Comparison of ENCODE assay signal across 1 cellular context in the genomic region with DNA sequence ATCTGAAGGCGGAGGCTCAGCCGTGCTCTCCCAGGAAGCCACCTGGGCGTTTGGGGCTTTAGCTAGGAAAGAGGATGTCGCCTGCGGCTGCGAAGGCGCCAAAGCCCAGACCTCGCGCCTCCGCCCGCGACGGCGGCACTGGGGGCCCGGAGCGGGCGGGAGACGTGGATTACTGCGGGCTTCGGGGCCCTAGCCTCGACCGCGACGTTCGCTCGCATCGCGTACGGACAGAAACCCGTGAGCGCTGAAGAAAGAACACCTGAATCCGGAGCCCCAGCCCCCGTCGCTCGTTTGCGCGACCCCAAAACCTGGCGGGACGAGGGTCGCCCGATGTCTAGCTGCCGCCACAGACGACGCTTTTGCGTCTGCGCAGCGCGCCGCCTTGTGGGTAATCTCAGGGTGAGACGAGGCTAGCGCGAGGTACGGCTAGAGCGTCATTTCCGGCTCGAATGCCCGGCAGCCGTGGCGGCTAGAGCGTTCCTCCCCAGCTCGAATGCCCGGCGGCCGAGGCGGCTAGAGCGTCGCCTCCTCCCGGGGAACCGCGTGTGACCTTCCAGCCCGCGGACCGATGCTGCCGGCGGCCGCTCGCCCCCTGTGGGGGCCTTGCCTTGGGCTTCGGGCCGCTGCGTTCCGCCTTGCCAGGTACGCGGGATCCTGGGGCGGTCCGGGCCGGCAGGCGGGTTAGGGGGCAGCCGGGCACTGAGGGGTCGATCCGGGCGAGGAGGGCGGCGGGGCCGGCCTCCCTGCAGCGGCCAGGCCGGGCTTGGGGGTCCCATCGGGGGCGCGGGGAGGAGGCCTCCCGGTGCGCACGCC.
TF ChIP-seq lines count a peak whose summit lies in the region.

A gene (plus strand): TSS at position 434 of the 813 bp plus-strand sequence. CDS start 135 bp downstream, at position 569.

TF ChIP-seq in GM12878, 131 proteins besides CTCF, POLR2A, EP300 and RAD21 (continued from another document and continues in another):
- TF ChIP-seq, protein P1, sequence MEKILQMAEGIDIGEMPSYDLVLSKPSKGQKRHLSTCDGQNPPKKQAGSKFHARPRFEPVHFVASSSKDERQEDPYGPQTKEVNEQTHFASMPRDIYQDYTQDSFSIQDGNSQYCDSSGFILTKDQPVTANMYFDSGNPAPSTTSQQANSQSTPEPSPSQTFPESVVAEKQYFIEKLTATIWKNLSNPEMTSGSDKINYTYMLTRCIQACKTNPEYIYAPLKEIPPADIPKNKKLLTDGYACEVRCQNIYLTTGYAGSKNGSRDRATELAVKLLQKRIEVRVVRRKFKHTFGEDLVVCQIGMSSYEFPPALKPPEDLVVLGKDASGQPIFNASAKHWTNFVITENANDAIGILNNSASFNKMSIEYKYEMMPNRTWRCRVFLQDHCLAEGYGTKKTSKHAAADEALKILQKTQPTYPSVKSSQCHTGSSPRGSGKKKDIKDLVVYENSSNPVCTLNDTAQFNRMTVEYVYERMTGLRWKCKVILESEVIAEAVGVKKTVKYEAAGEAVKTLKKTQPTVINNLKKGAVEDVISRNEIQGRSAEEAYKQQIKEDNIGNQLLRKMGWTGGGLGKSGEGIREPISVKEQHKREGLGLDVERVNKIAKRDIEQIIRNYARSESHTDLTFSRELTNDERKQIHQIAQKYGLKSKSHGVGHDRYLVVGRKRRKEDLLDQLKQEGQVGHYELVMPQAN (conservative IDR thresholded peaks at IDR 0.05), result peak; percentile 94
- TF ChIP-seq NRF1 (conservative IDR thresholded peaks at IDR 0.05; ENCODE audit: low read depth, low read length), result peak; percentile 75
- no peak for TF ChIP-seq NR2C2 (IDR thresholded peaks at IDR 0.05; ENCODE audit: borderline replicate concordance, control insufficient read depth, insufficient read length, low read depth)
- TF ChIP-seq RAD51 (IDR thresholded peaks at IDR 0.05), result no peak
- TF ChIP-seq ZNF24 (IDR thresholded peaks at IDR 0.05), result peak; percentile 72; the same call in 1 of the 2 replicates
- 0 out of 4 replicates have a peak, but pooled peaks of 1 of the 2 experiments have one; percentile 18 for TF ChIP-seq SRF (IDR thresholded peaks at IDR 0.05; ENCODE audit: low read depth in 2 of 2, low read length in 2 of 2)
- TF ChIP-seq NR2F1 (conservative IDR thresholded peaks at IDR 0.05), result peak; percentile 95
- no peak for TF ChIP-seq SMAD1 (IDR thresholded peaks at IDR 0.05; ENCODE audit: low read depth, partially characterized antibody)
- TF ChIP-seq POLR2AphosphoS5 (IDR thresholded peaks at IDR 0.05; ENCODE audit: low read length), result peak; percentile 95
- no peak for TF ChIP-seq TBL1XR1 (IDR thresholded peaks at IDR 0.05; ENCODE audit: low read depth, low read length)
- no peak for TF ChIP-seq NFIC (IDR thresholded peaks at IDR 0.05; ENCODE audit: low read depth, low read length)
- TF ChIP-seq, protein P2, sequence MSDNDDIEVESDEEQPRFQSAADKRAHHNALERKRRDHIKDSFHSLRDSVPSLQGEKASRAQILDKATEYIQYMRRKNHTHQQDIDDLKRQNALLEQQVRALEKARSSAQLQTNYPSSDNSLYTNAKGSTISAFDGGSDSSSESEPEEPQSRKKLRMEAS (IDR thresholded peaks at IDR 0.05; ENCODE audit: low read depth, low read length), result peak; percentile 86
- no peak for TF ChIP-seq YBX1 (IDR thresholded peaks at IDR 0.05)
- peak; percentile 96 for TF ChIP-seq MYC (IDR thresholded peaks at IDR 0.05; ENCODE audit: insufficient read depth, insufficient read length, insufficient replicate concordance, low read length, severe bottlenecking)
- 0 out of 2 replicates have a peak, but pooled peaks have one; percentile 81 for TF ChIP-seq WRNIP1 (IDR thresholded peaks at IDR 0.05; ENCODE audit: borderline replicate concordance, low read depth, low read length)
- TF ChIP-seq CHD2 (IDR thresholded peaks at IDR 0.05; ENCODE audit: borderline replicate concordance, low read depth, low read length), result peak; percentile 98
- TF ChIP-seq, protein P3, sequence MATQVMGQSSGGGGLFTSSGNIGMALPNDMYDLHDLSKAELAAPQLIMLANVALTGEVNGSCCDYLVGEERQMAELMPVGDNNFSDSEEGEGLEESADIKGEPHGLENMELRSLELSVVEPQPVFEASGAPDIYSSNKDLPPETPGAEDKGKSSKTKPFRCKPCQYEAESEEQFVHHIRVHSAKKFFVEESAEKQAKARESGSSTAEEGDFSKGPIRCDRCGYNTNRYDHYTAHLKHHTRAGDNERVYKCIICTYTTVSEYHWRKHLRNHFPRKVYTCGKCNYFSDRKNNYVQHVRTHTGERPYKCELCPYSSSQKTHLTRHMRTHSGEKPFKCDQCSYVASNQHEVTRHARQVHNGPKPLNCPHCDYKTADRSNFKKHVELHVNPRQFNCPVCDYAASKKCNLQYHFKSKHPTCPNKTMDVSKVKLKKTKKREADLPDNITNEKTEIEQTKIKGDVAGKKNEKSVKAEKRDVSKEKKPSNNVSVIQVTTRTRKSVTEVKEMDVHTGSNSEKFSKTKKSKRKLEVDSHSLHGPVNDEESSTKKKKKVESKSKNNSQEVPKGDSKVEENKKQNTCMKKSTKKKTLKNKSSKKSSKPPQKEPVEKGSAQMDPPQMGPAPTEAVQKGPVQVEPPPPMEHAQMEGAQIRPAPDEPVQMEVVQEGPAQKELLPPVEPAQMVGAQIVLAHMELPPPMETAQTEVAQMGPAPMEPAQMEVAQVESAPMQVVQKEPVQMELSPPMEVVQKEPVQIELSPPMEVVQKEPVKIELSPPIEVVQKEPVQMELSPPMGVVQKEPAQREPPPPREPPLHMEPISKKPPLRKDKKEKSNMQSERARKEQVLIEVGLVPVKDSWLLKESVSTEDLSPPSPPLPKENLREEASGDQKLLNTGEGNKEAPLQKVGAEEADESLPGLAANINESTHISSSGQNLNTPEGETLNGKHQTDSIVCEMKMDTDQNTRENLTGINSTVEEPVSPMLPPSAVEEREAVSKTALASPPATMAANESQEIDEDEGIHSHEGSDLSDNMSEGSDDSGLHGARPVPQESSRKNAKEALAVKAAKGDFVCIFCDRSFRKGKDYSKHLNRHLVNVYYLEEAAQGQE (IDR thresholded peaks at IDR 0.05; ENCODE audit: low read depth, low read length), result no peak
- no peak for TF ChIP-seq STAT1 (conservative IDR thresholded peaks at IDR 0.05)
- TF ChIP-seq, protein P4, sequence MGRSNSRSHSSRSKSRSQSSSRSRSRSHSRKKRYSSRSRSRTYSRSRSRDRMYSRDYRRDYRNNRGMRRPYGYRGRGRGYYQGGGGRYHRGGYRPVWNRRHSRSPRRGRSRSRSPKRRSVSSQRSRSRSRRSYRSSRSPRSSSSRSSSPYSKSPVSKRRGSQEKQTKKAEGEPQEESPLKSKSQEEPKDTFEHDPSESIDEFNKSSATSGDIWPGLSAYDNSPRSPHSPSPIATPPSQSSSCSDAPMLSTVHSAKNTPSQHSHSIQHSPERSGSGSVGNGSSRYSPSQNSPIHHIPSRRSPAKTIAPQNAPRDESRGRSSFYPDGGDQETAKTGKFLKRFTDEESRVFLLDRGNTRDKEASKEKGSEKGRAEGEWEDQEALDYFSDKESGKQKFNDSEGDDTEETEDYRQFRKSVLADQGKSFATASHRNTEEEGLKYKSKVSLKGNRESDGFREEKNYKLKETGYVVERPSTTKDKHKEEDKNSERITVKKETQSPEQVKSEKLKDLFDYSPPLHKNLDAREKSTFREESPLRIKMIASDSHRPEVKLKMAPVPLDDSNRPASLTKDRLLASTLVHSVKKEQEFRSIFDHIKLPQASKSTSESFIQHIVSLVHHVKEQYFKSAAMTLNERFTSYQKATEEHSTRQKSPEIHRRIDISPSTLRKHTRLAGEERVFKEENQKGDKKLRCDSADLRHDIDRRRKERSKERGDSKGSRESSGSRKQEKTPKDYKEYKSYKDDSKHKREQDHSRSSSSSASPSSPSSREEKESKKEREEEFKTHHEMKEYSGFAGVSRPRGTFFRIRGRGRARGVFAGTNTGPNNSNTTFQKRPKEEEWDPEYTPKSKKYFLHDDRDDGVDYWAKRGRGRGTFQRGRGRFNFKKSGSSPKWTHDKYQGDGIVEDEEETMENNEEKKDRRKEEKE (IDR thresholded peaks at IDR 0.05), result no peak
- TF ChIP-seq KDM1A (IDR thresholded peaks at IDR 0.05; ENCODE audit: borderline replicate concordance), result no peak
- TF ChIP-seq, protein P5, sequence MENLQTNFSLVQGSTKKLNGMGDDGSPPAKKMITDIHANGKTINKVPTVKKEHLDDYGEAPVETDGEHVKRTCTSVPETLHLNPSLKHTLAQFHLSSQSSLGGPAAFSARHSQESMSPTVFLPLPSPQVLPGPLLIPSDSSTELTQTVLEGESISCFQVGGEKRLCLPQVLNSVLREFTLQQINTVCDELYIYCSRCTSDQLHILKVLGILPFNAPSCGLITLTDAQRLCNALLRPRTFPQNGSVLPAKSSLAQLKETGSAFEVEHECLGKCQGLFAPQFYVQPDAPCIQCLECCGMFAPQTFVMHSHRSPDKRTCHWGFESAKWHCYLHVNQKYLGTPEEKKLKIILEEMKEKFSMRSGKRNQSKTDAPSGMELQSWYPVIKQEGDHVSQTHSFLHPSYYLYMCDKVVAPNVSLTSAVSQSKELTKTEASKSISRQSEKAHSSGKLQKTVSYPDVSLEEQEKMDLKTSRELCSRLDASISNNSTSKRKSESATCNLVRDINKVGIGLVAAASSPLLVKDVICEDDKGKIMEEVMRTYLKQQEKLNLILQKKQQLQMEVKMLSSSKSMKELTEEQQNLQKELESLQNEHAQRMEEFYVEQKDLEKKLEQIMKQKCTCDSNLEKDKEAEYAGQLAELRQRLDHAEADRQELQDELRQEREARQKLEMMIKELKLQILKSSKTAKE (IDR thresholded peaks at IDR 0.05; ENCODE audit: low read depth, poor library complexity, severe bottlenecking), result no peak
- TF ChIP-seq, protein P6, sequence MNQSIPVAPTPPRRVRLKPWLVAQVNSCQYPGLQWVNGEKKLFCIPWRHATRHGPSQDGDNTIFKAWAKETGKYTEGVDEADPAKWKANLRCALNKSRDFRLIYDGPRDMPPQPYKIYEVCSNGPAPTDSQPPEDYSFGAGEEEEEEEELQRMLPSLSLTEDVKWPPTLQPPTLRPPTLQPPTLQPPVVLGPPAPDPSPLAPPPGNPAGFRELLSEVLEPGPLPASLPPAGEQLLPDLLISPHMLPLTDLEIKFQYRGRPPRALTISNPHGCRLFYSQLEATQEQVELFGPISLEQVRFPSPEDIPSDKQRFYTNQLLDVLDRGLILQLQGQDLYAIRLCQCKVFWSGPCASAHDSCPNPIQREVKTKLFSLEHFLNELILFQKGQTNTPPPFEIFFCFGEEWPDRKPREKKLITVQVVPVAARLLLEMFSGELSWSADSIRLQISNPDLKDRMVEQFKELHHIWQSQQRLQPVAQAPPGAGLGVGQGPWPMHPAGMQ (IDR thresholded peaks at IDR 0.05; ENCODE audit: borderline replicate concordance), result no peak
- TF ChIP-seq, protein P7, sequence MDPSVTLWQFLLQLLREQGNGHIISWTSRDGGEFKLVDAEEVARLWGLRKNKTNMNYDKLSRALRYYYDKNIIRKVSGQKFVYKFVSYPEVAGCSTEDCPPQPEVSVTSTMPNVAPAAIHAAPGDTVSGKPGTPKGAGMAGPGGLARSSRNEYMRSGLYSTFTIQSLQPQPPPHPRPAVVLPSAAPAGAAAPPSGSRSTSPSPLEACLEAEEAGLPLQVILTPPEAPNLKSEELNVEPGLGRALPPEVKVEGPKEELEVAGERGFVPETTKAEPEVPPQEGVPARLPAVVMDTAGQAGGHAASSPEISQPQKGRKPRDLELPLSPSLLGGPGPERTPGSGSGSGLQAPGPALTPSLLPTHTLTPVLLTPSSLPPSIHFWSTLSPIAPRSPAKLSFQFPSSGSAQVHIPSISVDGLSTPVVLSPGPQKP (IDR thresholded peaks at IDR 0.05; ENCODE audit: low read depth, low read length), result peak; percentile 82; the same call in 1 of the 2 replicates
- TF ChIP-seq, protein P8, sequence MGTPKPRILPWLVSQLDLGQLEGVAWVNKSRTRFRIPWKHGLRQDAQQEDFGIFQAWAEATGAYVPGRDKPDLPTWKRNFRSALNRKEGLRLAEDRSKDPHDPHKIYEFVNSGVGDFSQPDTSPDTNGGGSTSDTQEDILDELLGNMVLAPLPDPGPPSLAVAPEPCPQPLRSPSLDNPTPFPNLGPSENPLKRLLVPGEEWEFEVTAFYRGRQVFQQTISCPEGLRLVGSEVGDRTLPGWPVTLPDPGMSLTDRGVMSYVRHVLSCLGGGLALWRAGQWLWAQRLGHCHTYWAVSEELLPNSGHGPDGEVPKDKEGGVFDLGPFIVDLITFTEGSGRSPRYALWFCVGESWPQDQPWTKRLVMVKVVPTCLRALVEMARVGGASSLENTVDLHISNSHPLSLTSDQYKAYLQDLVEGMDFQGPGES (IDR thresholded peaks at IDR 0.05), result no peak
- TF ChIP-seq MTA3 (IDR thresholded peaks at IDR 0.05; ENCODE audit: borderline replicate concordance, low read length), result no peak
- peak; percentile 86 for TF ChIP-seq GABPA (IDR thresholded peaks at IDR 0.05; ENCODE audit: low read depth)
- peak; percentile 90 for TF ChIP-seq LARP7 (IDR thresholded peaks at IDR 0.05)
- TF ChIP-seq, protein P9, sequence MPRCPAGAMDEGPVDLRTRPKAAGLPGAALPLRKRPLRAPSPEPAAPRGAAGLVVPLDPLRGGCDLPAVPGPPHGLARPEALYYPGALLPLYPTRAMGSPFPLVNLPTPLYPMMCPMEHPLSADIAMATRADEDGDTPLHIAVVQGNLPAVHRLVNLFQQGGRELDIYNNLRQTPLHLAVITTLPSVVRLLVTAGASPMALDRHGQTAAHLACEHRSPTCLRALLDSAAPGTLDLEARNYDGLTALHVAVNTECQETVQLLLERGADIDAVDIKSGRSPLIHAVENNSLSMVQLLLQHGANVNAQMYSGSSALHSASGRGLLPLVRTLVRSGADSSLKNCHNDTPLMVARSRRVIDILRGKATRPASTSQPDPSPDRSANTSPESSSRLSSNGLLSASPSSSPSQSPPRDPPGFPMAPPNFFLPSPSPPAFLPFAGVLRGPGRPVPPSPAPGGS (IDR thresholded peaks at IDR 0.05; ENCODE audit: borderline replicate concordance, insufficient read depth, low read depth, low read length, poor library complexity, severe bottlenecking), result no peak
- TF ChIP-seq NBN (IDR thresholded peaks at IDR 0.05), result peak; percentile 42; the same call in 1 of the 2 replicates
- TF ChIP-seq, protein P10, sequence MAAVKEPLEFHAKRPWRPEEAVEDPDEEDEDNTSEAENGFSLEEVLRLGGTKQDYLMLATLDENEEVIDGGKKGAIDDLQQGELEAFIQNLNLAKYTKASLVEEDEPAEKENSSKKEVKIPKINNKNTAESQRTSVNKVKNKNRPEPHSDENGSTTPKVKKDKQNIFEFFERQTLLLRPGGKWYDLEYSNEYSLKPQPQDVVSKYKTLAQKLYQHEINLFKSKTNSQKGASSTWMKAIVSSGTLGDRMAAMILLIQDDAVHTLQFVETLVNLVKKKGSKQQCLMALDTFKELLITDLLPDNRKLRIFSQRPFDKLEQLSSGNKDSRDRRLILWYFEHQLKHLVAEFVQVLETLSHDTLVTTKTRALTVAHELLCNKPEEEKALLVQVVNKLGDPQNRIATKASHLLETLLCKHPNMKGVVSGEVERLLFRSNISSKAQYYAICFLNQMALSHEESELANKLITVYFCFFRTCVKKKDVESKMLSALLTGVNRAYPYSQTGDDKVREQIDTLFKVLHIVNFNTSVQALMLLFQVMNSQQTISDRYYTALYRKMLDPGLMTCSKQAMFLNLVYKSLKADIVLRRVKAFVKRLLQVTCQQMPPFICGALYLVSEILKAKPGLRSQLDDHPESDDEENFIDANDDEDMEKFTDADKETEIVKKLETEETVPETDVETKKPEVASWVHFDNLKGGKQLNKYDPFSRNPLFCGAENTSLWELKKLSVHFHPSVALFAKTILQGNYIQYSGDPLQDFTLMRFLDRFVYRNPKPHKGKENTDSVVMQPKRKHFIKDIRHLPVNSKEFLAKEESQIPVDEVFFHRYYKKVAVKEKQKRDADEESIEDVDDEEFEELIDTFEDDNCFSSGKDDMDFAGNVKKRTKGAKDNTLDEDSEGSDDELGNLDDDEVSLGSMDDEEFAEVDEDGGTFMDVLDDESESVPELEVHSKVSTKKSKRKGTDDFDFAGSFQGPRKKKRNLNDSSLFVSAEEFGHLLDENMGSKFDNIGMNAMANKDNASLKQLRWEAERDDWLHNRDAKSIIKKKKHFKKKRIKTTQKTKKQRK (IDR thresholded peaks at IDR 0.05; ENCODE audit: low read depth, low read length), result no peak
- TF ChIP-seq ZNF217 (IDR thresholded peaks at IDR 0.05), result no peak
